Comparison of ENCODE assay signal across 14 cellular contexts in the genomic region with DNA sequence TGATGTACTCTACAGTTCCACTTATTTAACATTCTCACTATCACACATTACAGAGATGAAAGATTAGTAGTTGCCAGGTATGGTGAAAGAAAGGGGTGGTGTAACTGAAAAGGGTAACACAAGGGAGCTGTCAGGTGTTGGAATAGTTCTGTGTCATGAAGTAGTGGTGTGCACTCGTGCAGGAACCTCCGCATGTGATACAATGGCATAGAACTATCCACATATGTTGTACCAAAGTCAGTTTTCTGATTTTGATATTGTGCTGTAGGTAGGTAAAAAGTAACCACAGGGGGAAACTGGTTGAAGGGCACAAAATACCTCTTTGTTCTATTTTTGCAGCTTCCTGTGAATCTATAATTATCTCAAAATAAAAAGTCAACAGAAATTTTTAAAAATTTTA.
"Had no signal": no experiment of that assay in that cellular context is flagged by ENCODE, and none has a peak within 500 bp of the region (broad histone marks: within the 10 kb centered on the region; RNA-seq: fewer than 3 reads in every experiment).

No MANE protein-coding gene starts in this region.

- H3K4me3 ChIP-seq: dorsolateral prefrontal cortex, gastrocnemius medialis, heart right ventricle, ovary, tibial nerve, uterus had no signal

- H3K4me1 Mint-ChIP-seq: activated CD4-positive, alpha-beta T cell treated with anti-CD3 and anti-CD28 coated beads, Interleukin-2, amount 10 ng/mL, durations not matched to agents 7 days and 5 days; mesothelial cell of epicardium had no signal

- ATAC-seq: gastrocnemius medialis, heart right ventricle had no signal

- H3K4me1 ChIP-seq: gastrocnemius medialis, tibial nerve, uterus had no signal

- H3K9me3 Mint-ChIP-seq: activated T-helper 2 cell treated with anti-CD3 and anti-CD28 coated beads, Interferon-gamma antibody, Interleukin-2, Interleukin-4, amounts not matched to agents 10 μg/mL and 5 μg/mL and 100 μg/mL, durations not matched to agents 14 hours and 24 hours and 36 hours had no signal

- H3K27ac Mint-ChIP-seq: activated CD4-positive, alpha-beta T cell treated with anti-CD3 and anti-CD28 coated beads, Interleukin-2, amount 10 ng/mL, durations not matched to agents 7 days and 5 days; activated naive CD4-positive, alpha-beta T cell treated with anti-CD3 and anti-CD28 coated beads for 36 hours; activated T-helper 2 cell treated with anti-CD3 and anti-CD28 coated beads, Interferon-gamma antibody, Interleukin-2, Interleukin-4, amounts not matched to agents 10 μg/mL and 5 μg/mL and 100 μg/mL, durations not matched to agents 14 hours and 24 hours and 36 hours; mesothelial cell of epicardium; T-helper 2 cell treated with Interferon-gamma antibody and Interleukin-4, amounts not matched to agents 5 μg/mL and 100 μg/mL, for 36 hours had no signal

- DNase-seq: activated CD4-positive, alpha-beta T cell treated with anti-CD3 and anti-CD28 coated beads, Interleukin-2, amount 10 ng/mL, durations not matched to agents 7 days and 5 days; activated CD4-positive, CD25-positive, alpha-beta regulatory T cell; activated naive CD4-positive, alpha-beta T cell treated with anti-CD3 and anti-CD28 coated beads for 36 hours; dorsolateral prefrontal cortex; erythroblast; gastrocnemius medialis; heart right ventricle; ovary; stimulated activated CD4-positive, alpha-beta T cell treated with anti-CD3 and anti-CD28 coated beads, Interleukin-2, amount 100 ng/mL, for 24 hours; uterus had no signal

- H3K27me3 ChIP-seq: dorsolateral prefrontal cortex, gastrocnemius medialis, heart right ventricle, ovary, tibial nerve, uterus had no signal

- H3K4me3 Mint-ChIP-seq: activated CD4-positive, alpha-beta T cell treated with anti-CD3 and anti-CD28 coated beads, Interleukin-2, amount 10 ng/mL, durations not matched to agents 7 days and 5 days; activated naive CD4-positive, alpha-beta T cell treated with anti-CD3 and anti-CD28 coated beads for 36 hours; mesothelial cell of epicardium; T-helper 2 cell treated with Interferon-gamma antibody and Interleukin-4, amounts not matched to agents 5 μg/mL and 100 μg/mL, for 36 hours had no signal

- H3K9me3 ChIP-seq: gastrocnemius medialis, ovary, uterus had no signal

- H3K27ac ChIP-seq: dorsolateral prefrontal cortex, gastrocnemius medialis, heart right ventricle, ovary, tibial nerve, uterus had no signal

- H3K36me3 ChIP-seq: gastrocnemius medialis, heart right ventricle, ovary, tibial nerve, uterus had no signal
